In the genomic region with DNA sequence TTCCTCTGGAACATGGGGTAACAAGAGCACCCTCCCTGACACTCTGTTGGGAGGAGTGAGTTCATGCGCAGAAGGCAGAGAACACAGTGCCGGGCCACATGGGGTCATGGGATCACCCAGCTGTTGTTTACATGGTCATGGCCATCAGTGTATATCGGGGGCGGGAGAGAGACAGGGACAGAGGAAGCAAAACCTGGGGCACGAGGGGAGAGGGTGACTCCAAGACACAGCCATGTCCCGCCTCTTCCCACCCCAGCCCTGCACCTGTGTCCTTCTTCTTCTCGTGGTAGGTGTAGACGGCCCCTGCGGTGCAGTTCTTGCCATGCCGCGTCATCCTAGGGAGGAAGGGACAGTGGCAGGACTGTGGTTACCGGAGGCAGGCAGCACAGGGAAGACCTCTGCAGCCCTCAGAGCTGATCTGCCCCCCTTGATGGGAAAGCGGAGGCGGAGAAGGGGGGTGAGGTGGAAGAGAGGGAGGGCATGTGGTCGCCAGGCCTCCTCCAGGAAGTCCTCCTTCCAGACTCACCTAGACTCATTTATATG, we compare ENCODE assay signal across 11 cellular contexts. TPM values are rescaled to one million over a fixed set of nuclear protein-coding genes. Genes with fewer than 3 reads are reported as not detected.
DNase-seq lines count a peak whose midpoint lies in the region; ATAC-seq and TF ChIP-seq lines count a peak whose summit lies in the region.
"Had no signal": no experiment of that assay in that cellular context is flagged by ENCODE, and none has a peak within 500 bp of the region (broad histone marks: within the 10 kb centered on the region; RNA-seq: fewer than 3 reads in every experiment).

No MANE protein-coding gene starts in this region.

- H3K36me3 ChIP-seq in left ventricle myocardium inferior, result peaks cover 46% of the 10 kb centered on the region
- H3K36me3 ChIP-seq in rectal smooth muscle tissue (ENCODE audit: control insufficient read depth, insufficient read depth, low read length), result peaks cover 13% of the 10 kb centered on the region

- H3K27ac ChIP-seq in left ventricle myocardium inferior (replicated peaks), result peak overlapping the region; percentile 66
- H3K27ac ChIP-seq in rectal smooth muscle tissue (ENCODE audit: low read depth, low read length), result no peak overlapping the region
- H3K27ac ChIP-seq: epithelial cell of prostate had no signal

- H3K27me3 ChIP-seq in left ventricle myocardium inferior (ENCODE audit: low read depth) (no peaks in the 10 kb centered on the region), rectal smooth muscle tissue (ENCODE audit: control insufficient read depth, insufficient read depth, low read length) (no peaks in the 10 kb centered on the region)

- no peak for TF ChIP-seq CTCF in left ventricle myocardium inferior (IDR thresholded peaks at IDR 0.05; ENCODE audit: borderline replicate concordance)

- no peaks in the 10 kb centered on the region for H3K9me3 ChIP-seq in left ventricle myocardium inferior (replicated peaks)

- no peak for ATAC-seq in HG02840 (IDR thresholded peaks at IDR 0.05; ENCODE audit: low FRiP score, unreplicated experiment)
- no peak for ATAC-seq in HG02798 (IDR thresholded peaks at IDR 0.05; ENCODE audit: poor library complexity, unreplicated experiment)

- no peak overlapping the region for H3K9ac ChIP-seq in rectal smooth muscle tissue (ENCODE audit: low read length)

- DNase-seq in D341Med (ENCODE audit: low spot score) (peak; percentile 17), left ventricle myocardium inferior (peak; percentile 35), LoVo (ENCODE audit: low spot score) (no peak), cerebellar cortex (ENCODE audit: low spot score) (no peak)
- peak; percentile 52 for DNase-seq in activated T-cell treated with anti-CD3 and anti-CD28 coated beads, Interleukin-2, amount 50 U/mL, for 1 hour
- DNase-seq: DMS 273 treated with DMSO at 0.1 percent for 48 hours, NCI-H446 treated with DMSO at 0.1 percent for 48 hours had no signal

- H3K4me1 ChIP-seq in left ventricle myocardium inferior (peaks cover 20% of the 10 kb centered on the region), rectal smooth muscle tissue (ENCODE audit: control insufficient read depth, insufficient read depth, low read length) (peaks cover 3% of the 10 kb centered on the region)

- intact Hi-C loops in left ventricle myocardium inferior (cut with micrococcal nuclease), result no loop called here

- H3K4me3 ChIP-seq in left ventricle myocardium inferior (no peak overlapping the region), rectal smooth muscle tissue (ENCODE audit: low read length) (peak overlapping the region; percentile 25)

RNA-seq across cellular contexts. Expression of a gene that starts 19.9 kb away (rescaled TPM):
- 47.3 TPM for total RNA-seq in left ventricle myocardium inferior

RNA-seq across cellular contexts. Expression of a gene that starts 20.7 kb away (rescaled TPM):
- total RNA-seq in left ventricle myocardium inferior, result 0.88 TPM

RNA-seq across cellular contexts. Expression of a gene that starts 30.6 kb away (rescaled TPM):
- 15.5 TPM for total RNA-seq in left ventricle myocardium inferior

RNA-seq across cellular contexts. Expression of a gene that starts 32.6 kb away (rescaled TPM):
- total RNA-seq in left ventricle myocardium inferior, result 7.5 TPM

RNA-seq across cellular contexts. Expression of a gene that starts 48.0 kb away (rescaled TPM):
- total RNA-seq in left ventricle myocardium inferior, result 80.9 TPM

Comparison
In these comparisons a context has a peak if more than half of its experiments do, and no peak if none do; other contexts are left out.
1. DNase-seq: peak in D341Med (single experiment), activated T-cell treated with anti-CD3 and anti-CD28 coated beads, Interleukin-2, amount 50 U/mL, for 1 hour (single experiment) and left ventricle myocardium inferior (single experiment); none in LoVo (single experiment) and cerebellar cortex (single experiment).